In the genomic region with DNA sequence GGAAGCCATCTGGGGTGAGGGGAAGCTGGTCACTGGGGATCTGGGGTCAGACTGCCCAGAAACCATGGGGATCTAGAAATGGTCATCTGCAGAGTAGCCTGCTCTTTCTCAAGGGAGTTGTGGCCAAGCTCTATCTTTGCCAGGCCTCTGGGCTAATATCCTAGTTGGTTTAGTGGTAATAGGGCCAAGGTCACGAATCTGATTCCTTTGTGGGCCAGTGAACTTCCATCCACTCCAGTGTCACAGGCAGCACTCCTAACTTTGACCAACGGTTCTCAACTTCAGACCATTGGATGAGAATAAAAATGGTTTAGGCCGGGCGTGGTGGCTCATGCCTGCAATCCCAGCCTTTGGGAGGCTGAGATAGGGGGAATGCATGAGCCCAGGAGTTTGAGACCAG, we compare ENCODE assay signal across 25 cellular contexts. TPM values are rescaled to one million over a fixed set of nuclear protein-coding genes. Genes with fewer than 3 reads are reported as not detected.
DNase-seq lines count a peak whose midpoint lies in the region; ATAC-seq, FAIRE-seq and TF ChIP-seq lines count a peak whose summit lies in the region.
"Had no signal": no experiment of that assay in that cellular context is flagged by ENCODE, and none has a peak within 500 bp of the region (broad histone marks: within the 10 kb centered on the region; RNA-seq: fewer than 3 reads in every experiment).

No MANE protein-coding gene starts in this region.

- H4K20me1 ChIP-seq in HepG2 (ENCODE audit: insufficient read depth, low read length), result no peaks in the 10 kb centered on the region

- H2AFZ ChIP-seq in HepG2 (ENCODE audit: low read length), result no peak overlapping the region
- H2AFZ ChIP-seq: parathyroid adenoma had no signal

- H3K79me2 ChIP-seq in HepG2 (ENCODE audit: insufficient read depth, low read length), result no peaks in the 10 kb centered on the region
- H3K79me2 ChIP-seq: parathyroid adenoma had no signal

- H3K27ac Mint-ChIP-seq in CD4-positive, alpha-beta T cell, result peak overlapping the region; percentile 64
- H3K27ac Mint-ChIP-seq: nephron had no signal

- H3K36me3 ChIP-seq in KOPT-K1 (ENCODE audit: insufficient read depth, low read length) (no peaks in the 10 kb centered on the region), HepG2 (replicated peaks in 1 of 2; ENCODE audit: control insufficient read depth in 1 of 2, insufficient read depth in 2 of 2, low read length in 2 of 2) (no peaks in the 10 kb centered on the region), ascending aorta (no peaks in the 10 kb centered on the region), A673 (ENCODE audit: insufficient read depth, low read length, poor library complexity, severe bottlenecking) (no peaks in the 10 kb centered on the region)
- H3K36me3 ChIP-seq: sigmoid colon, stomach, transverse colon had no signal

- peak in 1 of 2 experiments; percentile 6; a peak in 1 of 4 replicates for TF ChIP-seq EP300 in HepG2 (IDR thresholded peaks at IDR 0.05; ENCODE audit: low read depth in 2 of 2, low read length in 2 of 2)
- TF ChIP-seq EP300 in HepG2 (CRISPR knock-in tag; IDR thresholded peaks at IDR 0.05; ENCODE audit: borderline replicate concordance), result no peak

- in situ Hi-C loops in HepG2 (cut with HindIII; ENCODE audit: extremely low pct_ligation_motif_present, low pct_unique_long_range_greater_than_20kb), result no loop called here

- H3K27ac ChIP-seq in CD4-positive, alpha-beta T cell (ENCODE audit: low read depth, low read length), result no peak overlapping the region
- H3K27ac ChIP-seq in KOPT-K1 (ENCODE audit: low read depth, low read length, poor library complexity, severe bottlenecking), result peak overlapping the region; percentile 72
- H3K27ac ChIP-seq in HepG2 (ENCODE audit: extremely low read length, insufficient read depth, low read length), result peak overlapping the region; percentile 82
- no peak overlapping the region for H3K27ac ChIP-seq in ascending aorta
- no peak overlapping the region for H3K27ac ChIP-seq in A673 (ENCODE audit: low read depth, low read length, poor library complexity, severe bottlenecking)
- H3K27ac ChIP-seq: body of pancreas, parathyroid adenoma, sigmoid colon, transverse colon had no signal

- TF ChIP-seq RAD21 in HepG2 (CRISPR knock-in tag; IDR thresholded peaks at IDR 0.05), result no peak

- H3K4me1 Mint-ChIP-seq in CD4-positive, alpha-beta T cell (ENCODE audit: low read depth), result peaks cover 74% of the 10 kb centered on the region
- H3K4me1 Mint-ChIP-seq: nephron had no signal

- peak overlapping the region; percentile 70 for H3K4me2 ChIP-seq in HepG2 (ENCODE audit: low read depth, low read length)

- TF ChIP-seq CTCF in CD4-positive, alpha-beta T cell (IDR thresholded peaks at IDR 0.05), result no peak
- TF ChIP-seq CTCF in HepG2 (CRISPR knock-in tag; IDR thresholded peaks at IDR 0.05) (no peak), ascending aorta (IDR thresholded peaks at IDR 0.05) (no peak), A673 (conservative IDR thresholded peaks at IDR 0.05; ENCODE audit: low read depth, low read length) (no peak)

- no peaks in the 10 kb centered on the region for H3K27me3 Mint-ChIP-seq in CD4-positive, alpha-beta T cell
- H3K27me3 Mint-ChIP-seq: activated naive CD8-positive, alpha-beta T cell had no signal

- no peak for TF ChIP-seq POLR2A in HepG2 (IDR thresholded peaks at IDR 0.05; ENCODE audit: insufficient read depth in 1 of 2, low read depth in 2 of 2, low read length in 2 of 2)

- H3K9me3 Mint-ChIP-seq in CD4-positive, alpha-beta T cell, result no peaks in the 10 kb centered on the region
- H3K9me3 Mint-ChIP-seq: nephron had no signal

- 0 out of 2 replicates have a peak overlapping the region, but pooled peaks have one; percentile 68 for H3K9ac ChIP-seq in HepG2 (ENCODE audit: insufficient read depth, low read depth, low read length)
- H3K9ac ChIP-seq: parathyroid adenoma had no signal

- H3K27me3 ChIP-seq in CD4-positive, alpha-beta T cell (ENCODE audit: control insufficient read depth, insufficient read depth, low read length), result no peaks in the 10 kb centered on the region
- H3K27me3 ChIP-seq in HepG2 (ENCODE audit: control insufficient read depth in 1 of 2, insufficient read depth in 2 of 2, low read length in 2 of 2) (no peaks in the 10 kb centered on the region), ascending aorta (no peaks in the 10 kb centered on the region), A673 (replicated peaks; ENCODE audit: insufficient read depth, low read depth, low read length, poor library complexity) (no peaks in the 10 kb centered on the region)
- H3K27me3 ChIP-seq: body of pancreas, sigmoid colon, stomach, transverse colon had no signal

- BruUV-seq in HepG2 (replicated peaks; lab: Mats Ljungman, UMichigan) (no TSS peak), A673 (replicated peaks; lab: Mats Ljungman, UMichigan) (no TSS peak)

- H3K4me3 ChIP-seq in HepG2 (replicated peaks in 1 of 3; ENCODE audit: insufficient read depth in 1 of 3, low read depth in 2 of 3, low read length in 3 of 3), result no peak overlapping the region
- H3K4me3 ChIP-seq in ascending aorta, result no peak overlapping the region
- no peak overlapping the region for H3K4me3 ChIP-seq in A673 (ENCODE audit: low read depth, low read length, poor library complexity, severe bottlenecking)
- H3K4me3 ChIP-seq: body of pancreas, sigmoid colon, stomach, transverse colon had no signal

- no peaks in the 10 kb centered on the region for H3K9me3 ChIP-seq in CD4-positive, alpha-beta T cell (ENCODE audit: control insufficient read depth, low read length)
- H3K9me3 ChIP-seq in KOPT-K1 (ENCODE audit: insufficient read depth, low read length, poor library complexity, severe bottlenecking), result no peaks in the 10 kb centered on the region
- no peaks in the 10 kb centered on the region for H3K9me3 ChIP-seq in HepG2 (ENCODE audit: low read length)
- H3K9me3 ChIP-seq in ascending aorta, result no peaks in the 10 kb centered on the region
- no peaks in the 10 kb centered on the region for H3K9me3 ChIP-seq in A673 (ENCODE audit: low read depth, low read length, poor library complexity, severe bottlenecking)
- H3K9me3 ChIP-seq: body of pancreas, sigmoid colon, stomach, transverse colon had no signal

- H3K36me3 Mint-ChIP-seq in CD4-positive, alpha-beta T cell (ENCODE audit: low read depth), result no peaks in the 10 kb centered on the region
- H3K36me3 Mint-ChIP-seq: activated naive CD8-positive, alpha-beta T cell had no signal

- CTCF ChIA-PET in CD4-positive, alpha-beta T cell (lab: Charles Lee), result interaction anchor here (1.2 kb wide), 1 partner anchor 186 kb away, joined by 3 read pairs; no protein-coding TSS in a partner anchor
- CTCF ChIA-PET in HepG2 (lab: Yijun Ruan, JAX; ENCODE audit: low intra/inter-chr PET ratio, low total read pairs), result no interaction called here
- CTCF ChIA-PET in A673 (lab: Charles Lee), result no interaction called here

- WGBS in HepG2 (ENCODE audit: low lambda C conversion rate), result 55% methylated on average over 4 of the region's 4 CpGs

- intact Hi-C loops in CD4-positive, alpha-beta T cell (cut with DNase I, micrococcal nuclease), result no loop called here
- intact Hi-C loops in HepG2 (cut with micrococcal nuclease; ENCODE audit: unreplicated experiment) (no loop called here), sciatic nerve (cut with DNase I) (no loop called here), ascending aorta (cut with DNase I) (no loop called here), A673 (cut with micrococcal nuclease; ENCODE audit: unreplicated experiment) (no loop called here)

- FAIRE-seq in HepG2 (lab: Jason Lieb, UNC), result no peak

- H3K4me1 ChIP-seq in HepG2 (ENCODE audit: insufficient read depth, low read length), result peaks cover 95% of the 10 kb centered on the region
- H3K4me1 ChIP-seq in ascending aorta, result no peaks in the 10 kb centered on the region
- H3K4me1 ChIP-seq in A673 (ENCODE audit: insufficient read depth, low read length, poor library complexity, severe bottlenecking), result no peaks in the 10 kb centered on the region
- H3K4me1 ChIP-seq: parathyroid adenoma, sigmoid colon had no signal

- no peak for DNase-seq in CD4-positive, alpha-beta T cell
- DNase-seq in HepG2 (ENCODE audit: low spot score), result no peak
- no peak for DNase-seq in sciatic nerve (ENCODE audit: low spot score)
- DNase-seq in DMS114 treated with DMSO at 0.1 percent for 48 hours (lab: John Stamatoyannopoulos, UW; ENCODE audit: unreplicated experiment), result no peak
- no peak for DNase-seq in ascending aorta (ENCODE audit: low spot score in 2 of 2)
- DNase-seq in A673 (ENCODE audit: low spot score), result no peak
- DNase-seq: activated CD4-positive, CD25-positive, alpha-beta regulatory T cell treated with anti-CD3 and anti-CD28 coated beads, Interleukin-2, amount 50 U/mL, for 72 hours; body of pancreas; COR-L47; DMS79; GOT3; head of caudate nucleus; KBM-7; left cardiac atrium; NCI-H1436 treated with DMSO at 0.1 percent for 48 hours; NCI-H524; SHP77 treated with DMSO at 0.1 percent for 48 hours; sigmoid colon; stimulated activated CD4-positive, alpha-beta T cell treated with anti-CD3 and anti-CD28 coated beads, Interleukin-15, amount 100 ng/mL, for 24 hours; stomach; transverse colon had no signal

- POLR2A ChIA-PET in CD4-positive, alpha-beta T cell (lab: Charles Lee), result interaction anchor here (1.1 to 4.3 kb wide), 3 partner anchors 14 to 30 kb away, joined by 3 to 44 read pairs (median 18); a partner anchor contains a TSS
- POLR2A ChIA-PET in HepG2 (lab: Yijun Ruan, JAX) (interaction anchor here (0.6 to 4.7 kb wide), 10 partner anchors 10 to 31 kb away, joined by 3 to 72 read pairs (median 13); a partner anchor contains a TSS), A673 (lab: Charles Lee; ENCODE audit: low non-redundant PET) (no interaction called here)

- no peak overlapping the region for H3K4me3 Mint-ChIP-seq in CD4-positive, alpha-beta T cell
- H3K4me3 Mint-ChIP-seq: nephron had no signal

- no peak for ATAC-seq in CD4-positive, alpha-beta T cell (ENCODE audit: poor library complexity)
- ATAC-seq in HepG2 (no peak), sciatic nerve (peak; percentile 49)
- ATAC-seq: body of pancreas had no signal

RNA-seq across cellular contexts. Expression of a gene that starts 28.1 kb away (rescaled TPM):
- 10 to 100 TPM; 44.3 to 46.2 TPM for total RNA-seq in CD4-positive, alpha-beta T cell
- total RNA-seq in HepG2 (2016; rRNA removed; fragmentation: Illumina TruSeq; extraction: Trizol) (22.0 and 26.5 TPM in 2 replicates), sciatic nerve (39.1 TPM), ascending aorta (64.7 TPM), A673 (2021) (13.9 and 16.7 TPM in 2 replicates)
- total RNA-seq in HepG2 (2016; cell fraction: cytosol; rRNA removed; fragmentation: Illumina TruSeq; extraction: Trizol; ENCODE audit: low read depth), result 6.9 and 7.3 TPM in 2 replicates
- 21.8 and 25.0 TPM in 2 replicates for total RNA-seq in HepG2 (2016; cell fraction: insoluble cytoplasmic fraction; rRNA removed; fragmentation: Illumina TruSeq; extraction: Trizol)
- 22.7 and 24.3 TPM in 2 replicates for total RNA-seq in HepG2 (2016; cell fraction: membrane; rRNA removed; fragmentation: Illumina TruSeq; extraction: Trizol)
- 15.8 and 16.6 TPM in 2 replicates for total RNA-seq in HepG2 (2016; cell fraction: nucleus; rRNA removed; fragmentation: Illumina TruSeq; extraction: Trizol)
- 27.5 and 31.4 TPM in 2 replicates for polyA plus RNA-seq in HepG2 (2011; rRNA removed)
- 14.2 and 20.6 TPM in 2 replicates for polyA plus RNA-seq in HepG2 (2011; cell fraction: cytosol; rRNA removed)
- polyA plus RNA-seq in HepG2 (2011; cell fraction: nucleus; rRNA removed), result 13.4 and 15.4 TPM in 2 replicates
- polyA plus RNA-seq in HepG2 (2012), result 20.6 and 22.6 TPM in 2 replicates
- polyA plus RNA-seq in HepG2 (2016; cell fraction: cytosol; fragmentation: Illumina TruSeq; extraction: Trizol; ENCODE audit: low read depth), result 5.8 and 6.4 TPM in 2 replicates
- 27.2 and 28.9 TPM in 2 replicates for polyA plus RNA-seq in HepG2 (2016; cell fraction: insoluble cytoplasmic fraction; fragmentation: Illumina TruSeq; extraction: Trizol; ENCODE audit: low read depth)
- polyA plus RNA-seq in HepG2 (2016; cell fraction: membrane; fragmentation: Illumina TruSeq; extraction: Trizol; ENCODE audit: low read depth), result 18.6 and 19.6 TPM in 2 replicates
- polyA plus RNA-seq in HepG2 (2016; cell fraction: nucleus; fragmentation: Illumina TruSeq; extraction: Trizol; ENCODE audit: insufficient read depth, low read depth), result 19.9 and 22.9 TPM in 2 replicates
- polyA minus RNA-seq in HepG2 (2011; rRNA and poly(A)+ RNA removed; ENCODE audit: low replicate concordance), result 10.8 and 12.7 TPM in 2 replicates
- 16.4 and 21.3 TPM in 2 replicates for polyA minus RNA-seq in HepG2 (2011; cell fraction: cytosol; rRNA and poly(A)+ RNA removed)
- 21.4 and 23.7 TPM in 2 replicates for polyA minus RNA-seq in HepG2 (2011; cell fraction: nucleus; rRNA and poly(A)+ RNA removed)

Comparison
In these comparisons a context has a peak if more than half of its experiments do, and no peak if none do; other contexts are left out.
1. H3K27ac ChIP-seq: peak in KOPT-K1 (single experiment) and HepG2 (single experiment); none in CD4-positive, alpha-beta T cell (single experiment), ascending aorta (0 of 2) and A673 (single experiment).